ENCODE assay signal across 13 cellular contexts in genomic region chr10:4246881-4247358, GRCh38.
A peak's percentile ranks its signal among the peaks of the same experiment; 100 is the strongest.
DNase-seq lines count a peak whose midpoint lies in the region; ATAC-seq, FAIRE-seq and TF ChIP-seq lines count a peak whose summit lies in the region.
"Had no signal": no experiment of that assay in that cellular context is flagged by ENCODE, and none has a peak within 500 bp of the region (broad histone marks: within the 10 kb centered on the region; RNA-seq: fewer than 3 reads in every experiment).

No MANE protein-coding gene starts in this region.

- TF ChIP-seq CTCF in right atrium auricular region (IDR thresholded peaks at IDR 0.05) = no peak
- TF ChIP-seq CTCF in astrocyte of the cerebellum (IDR thresholded peaks at IDR 0.05; ENCODE audit: low read depth, low read length, missing control alignments) = no peak

- DNase-seq in right atrium auricular region (ENCODE audit: low spot score) = no peak
- no peak for DNase-seq in Right ventricle myocardium inferior (ENCODE audit: missing footprints)
- DNase-seq in astrocyte of the cerebellum (ENCODE audit: low read depth) = peak; percentile 83
- peak; percentile 91 for DNase-seq in mesenchymal stem cell
- no peak for DNase-seq in frontal cortex (ENCODE audit: low spot score in 2 of 2)
- DNase-seq in NCI-H526 treated with DMSO at 0.1 percent for 48 hours (lab: John Stamatoyannopoulos, UW) = no peak
- no peak for DNase-seq in middle frontal gyrus (ENCODE audit: extremely low spot score, low spot score)
- no peak for DNase-seq in globus pallidus (ENCODE audit: low spot score)
- DNase-seq: activated CD4-positive, alpha-beta T cell treated with anti-CD3 and anti-CD28 coated beads for 4 hours; DMS 273 treated with DMSO at 0.1 percent for 48 hours; MG63; stimulated activated CD4-positive, alpha-beta T cell treated with anti-CD3 and anti-CD28 coated beads, Interleukin-15, amount 100 ng/mL, for 24 hours had no signal

- H3K36me3 ChIP-seq in right atrium auricular region = no peaks in the 10 kb centered on the region
- H3K36me3 ChIP-seq in mesenchymal stem cell (ENCODE audit: control insufficient read depth in 1 of 2, insufficient read depth in 2 of 2, low read depth in 1 of 2, low read length in 2 of 2) = no peaks in the 10 kb centered on the region
- H3K36me3 ChIP-seq: MG63 had no signal

- in situ Hi-C loops in astrocyte of the cerebellum (cut with HindIII; ENCODE audit: low sequenced_read_pairs) = loop anchor here (25.0 kb wide), 1 partner anchor 435 kb away; no protein-coding TSS in a partner anchor

- H2BK5ac ChIP-seq in mesenchymal stem cell (ENCODE audit: low read depth, low read length, poor library complexity, severe bottlenecking) = no peak overlapping the region

- peak overlapping the region in 1 of 2 experiments; percentile 54 for H3K18ac ChIP-seq in mesenchymal stem cell (ENCODE audit: low read depth in 1 of 2, low read length in 2 of 2)

- no peak overlapping the region for H2AK5ac ChIP-seq in mesenchymal stem cell (ENCODE audit: low read length, severe bottlenecking)

- peak overlapping the region; percentile 85 for H3K9ac ChIP-seq in mesenchymal stem cell (ENCODE audit: low read length)

- H3K4ac ChIP-seq in mesenchymal stem cell (ENCODE audit: low read depth in 1 of 2, low read length in 2 of 2) = no peak overlapping the region

- H3K4me3 ChIP-seq in right atrium auricular region (no peak overlapping the region), astrocyte of the cerebellum (ENCODE audit: low read depth, low read length) (no peak overlapping the region), mesenchymal stem cell (ENCODE audit: insufficient read depth in 1 of 2, low read depth in 1 of 2, low read length in 2 of 2) (peak overlapping the region in 1 of 2 experiments; percentile 59)
- H3K4me3 ChIP-seq: MG63 had no signal

- WGBS in mesenchymal stem cell = 0% methylated on average over 4 of the region's 4 CpGs

- H2BK120ac ChIP-seq in mesenchymal stem cell (ENCODE audit: low read depth, low read length) = no peak overlapping the region

- H3K27ac ChIP-seq in right atrium auricular region (peak overlapping the region; percentile 48 to 56), mesenchymal stem cell (ENCODE audit: low read length, poor library complexity, severe bottlenecking) (peak overlapping the region; percentile 28)

- no peak overlapping the region for H3K14ac ChIP-seq in mesenchymal stem cell (ENCODE audit: low read length in 2 of 2)

- no peak overlapping the region for H4K8ac ChIP-seq in mesenchymal stem cell (ENCODE audit: low read length)

- no peak overlapping the region for H3K23ac ChIP-seq in mesenchymal stem cell (ENCODE audit: low read length in 2 of 2)

- H2BK12ac ChIP-seq in mesenchymal stem cell (ENCODE audit: low read length in 2 of 2) = peak overlapping the region in 1 of 2 experiments; percentile 8

- intact Hi-C loops in Right ventricle myocardium inferior (cut with DNase I) = loop anchor here (10.0 kb wide), 1 partner anchor 398 kb away; no protein-coding TSS in a partner anchor

- no peak for FAIRE-seq in frontal cortex (lab: Jason Lieb, UNC)
- FAIRE-seq: urothelium cell line had no signal

- no peak overlapping the region for H4K91ac ChIP-seq in mesenchymal stem cell (ENCODE audit: low read length)

- no peak overlapping the region for H2BK15ac ChIP-seq in mesenchymal stem cell (ENCODE audit: low read depth, poor library complexity, severe bottlenecking)

- H3K9me3 ChIP-seq in right atrium auricular region = no peaks in the 10 kb centered on the region
- no peaks in the 10 kb centered on the region for H3K9me3 ChIP-seq in mesenchymal stem cell (ENCODE audit: control insufficient read depth, low read length)
- H3K9me3 ChIP-seq: MG63 had no signal

- no peak for ATAC-seq in Right ventricle myocardium inferior

- H3K4me2 ChIP-seq in mesenchymal stem cell (ENCODE audit: low read length, poor library complexity, severe bottlenecking) = no peak overlapping the region

- H3K27me3 ChIP-seq in right atrium auricular region (no peaks in the 10 kb centered on the region), mesenchymal stem cell (ENCODE audit: control insufficient read depth in 1 of 2, insufficient read depth in 1 of 2, low read length in 2 of 2) (no peaks in the 10 kb centered on the region)
- H3K27me3 ChIP-seq: MG63 had no signal

- no peak overlapping the region for H2AFZ ChIP-seq in mesenchymal stem cell (ENCODE audit: low read depth, low read length)

- peaks cover 0 to 37% of the 10 kb centered on the region in 2 donors for H3K4me1 ChIP-seq in right atrium auricular region
- peaks cover 2% of the 10 kb centered on the region for H3K4me1 ChIP-seq in mesenchymal stem cell (ENCODE audit: control insufficient read depth, insufficient read depth, low read depth, low read length)

- H3K79me1 ChIP-seq in mesenchymal stem cell (replicated peaks; ENCODE audit: low read length, poor library complexity, severe bottlenecking) = no peaks in the 10 kb centered on the region

Comparison
In these comparisons a context has a peak if more than half of its experiments do, and no peak if none do; other contexts are left out.
1. DNase-seq: peak in astrocyte of the cerebellum (single experiment) and mesenchymal stem cell (single experiment); none in right atrium auricular region (single experiment), Right ventricle myocardium inferior (single experiment), frontal cortex (0 of 2), NCI-H526 treated with DMSO at 0.1 percent for 48 hours (single experiment), middle frontal gyrus (single experiment) and globus pallidus (single experiment).